ENCODE assay signal across 21 cellular contexts in genomic region chr12:98793121-98793520, GRCh38.
A peak's percentile ranks its signal among the peaks of the same experiment; 100 is the strongest.
DNase-seq lines count a peak whose midpoint lies in the region; ATAC-seq and TF ChIP-seq lines count a peak whose summit lies in the region.
"Had no signal": no experiment of that assay in that cellular context is flagged by ENCODE, and none has a peak within 500 bp of the region (broad histone marks: within the 10 kb centered on the region; RNA-seq: fewer than 3 reads in every experiment).

No MANE protein-coding gene starts in this region.

- ATAC-seq in HG02798 (IDR thresholded peaks at IDR 0.05; ENCODE audit: poor library complexity, unreplicated experiment) (no peak), HG03039 (IDR thresholded peaks at IDR 0.05; ENCODE audit: unreplicated experiment) (no peak)
- ATAC-seq: CD8-positive, alpha-beta T cell had no signal

- no peaks in the 10 kb centered on the region for H3K36me3 ChIP-seq in sigmoid colon
- H3K36me3 ChIP-seq: HAP-1 had no signal

- no peaks in the 10 kb centered on the region for H3K27me3 ChIP-seq in sigmoid colon
- H3K27me3 ChIP-seq: BLaER1 had no signal

- no peak for TF ChIP-seq POLR2A in sigmoid colon (IDR thresholded peaks at IDR 0.05)

- intact Hi-C loops in sigmoid colon (cut with DNase I), result no loop called here

- no peaks in the 10 kb centered on the region for H3K4me1 ChIP-seq in sigmoid colon
- H3K4me1 ChIP-seq: BLaER1, Caco-2, HAP-1 had no signal

- 82 to 89% methylated on average over 2 of the region's 2 CpGs for WGBS in sigmoid colon, 2 donors

- TF ChIP-seq EP300 in sigmoid colon (IDR thresholded peaks at IDR 0.05), result no peak

- H3K9me3 ChIP-seq in sigmoid colon, result no peaks in the 10 kb centered on the region
- H3K9me3 ChIP-seq: BLaER1, Caco-2, HAP-1 had no signal

- TF ChIP-seq CTCF in AG10803 (conservative IDR thresholded peaks at IDR 0.05; ENCODE audit: low read length), result no peak
- TF ChIP-seq CTCF in astrocyte of the spinal cord (IDR thresholded peaks at IDR 0.05; ENCODE audit: low read depth, low read length), result no peak
- no peak for TF ChIP-seq CTCF in fibroblast of the aortic adventitia (IDR thresholded peaks at IDR 0.05; ENCODE audit: insufficient read depth, low read length)
- no peak for TF ChIP-seq CTCF in sigmoid colon (IDR thresholded peaks at IDR 0.05)

- in situ Hi-C loops in astrocyte of the spinal cord (cut with HindIII; ENCODE audit: low sequenced_read_pairs), result no loop called here

- no peak overlapping the region for H3K27ac ChIP-seq in sigmoid colon
- H3K27ac ChIP-seq: BLaER1, C4-2B had no signal

- DNase-seq in AG10803 (ENCODE audit: low read depth) (peak; percentile 11), M059J (ENCODE audit: low read depth) (peak; percentile 7), astrocyte of the spinal cord (ENCODE audit: low read depth, low spot score) (peak; percentile 1), fibroblast of the aortic adventitia (ENCODE audit: low read depth) (peak; percentile 18), sigmoid colon (no peak), NCI-H526 treated with DMSO at 0.1 percent for 48 hours (lab: John Stamatoyannopoulos, UW) (no peak)
- DNase-seq: 8988T; Caco-2; CD4-positive, CD25-positive, alpha-beta regulatory T cell; CD8-positive, alpha-beta T cell; DMS153; DND-41; EL; GDM1; GOT3; HFFc6 had no signal

- H3K4me3 ChIP-seq in AG10803 (ENCODE audit: low read length) (no peak overlapping the region), astrocyte of the spinal cord (ENCODE audit: low read depth, low read length) (no peak overlapping the region), fibroblast of the aortic adventitia (ENCODE audit: low read depth, low read length) (no peak overlapping the region), sigmoid colon (no peak overlapping the region)
- H3K4me3 ChIP-seq: BLaER1, HAP-1 had no signal

Comparison
In these comparisons a context has a peak if more than half of its experiments do, and no peak if none do; other contexts are left out.
1. DNase-seq: peak in AG10803 (single experiment), M059J (single experiment), astrocyte of the spinal cord (single experiment) and fibroblast of the aortic adventitia (single experiment); none in sigmoid colon (single experiment) and NCI-H526 treated with DMSO at 0.1 percent for 48 hours (single experiment).